1 cellular context compared by ENCODE assay signal in genomic region chr2:160085662-160086061, GRCh38.
TF ChIP-seq lines count a peak whose summit lies in the region.

No MANE protein-coding gene starts in this region.

TF ChIP-seq in WTC11, 78 proteins besides CTCF, POLR2A, EP300 and RAD21 (continued from another document):
- TF ChIP-seq AR (CRISPR knock-in tag; IDR thresholded peaks at IDR 0.05) (no peak), ESRRA (CRISPR knock-in tag; IDR thresholded peaks at IDR 0.05; ENCODE audit: borderline replicate concordance) (no peak), ZSCAN18 (CRISPR knock-in tag; IDR thresholded peaks at IDR 0.05) (no peak), ZNF532 (CRISPR knock-in tag; IDR thresholded peaks at IDR 0.05; ENCODE audit: borderline replicate concordance) (no peak), ERG (CRISPR knock-in tag; IDR thresholded peaks at IDR 0.05) (no peak)
